22 cellular contexts compared by ENCODE assay signal in the genomic region with DNA sequence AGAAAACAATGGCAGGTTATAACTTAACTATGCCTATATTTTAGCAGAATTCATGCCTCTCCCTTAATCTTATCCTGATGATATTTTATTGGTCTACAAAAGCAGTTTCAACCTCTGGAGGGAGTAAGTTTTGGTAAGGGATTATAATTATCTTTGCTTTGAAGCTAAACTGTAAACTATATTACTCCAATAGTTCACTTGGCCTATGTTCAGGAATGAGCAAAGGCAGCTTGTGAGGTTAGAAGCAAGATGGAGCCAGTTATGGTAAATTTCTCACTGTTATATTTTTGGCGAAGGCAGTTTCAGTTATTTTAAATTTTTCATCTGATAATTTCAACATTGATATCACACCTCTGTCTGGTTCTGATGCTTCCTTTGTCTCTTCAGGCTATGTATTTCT.
DNase-seq lines count a peak whose midpoint lies in the region; ATAC-seq, FAIRE-seq and TF ChIP-seq lines count a peak whose summit lies in the region.
"Had no signal": no experiment of that assay in that cellular context is flagged by ENCODE, and none has a peak within 500 bp of the region (broad histone marks: within the 10 kb centered on the region; RNA-seq: fewer than 3 reads in every experiment).

No MANE protein-coding gene starts in this region.

- H3K79me2 ChIP-seq in astrocyte (ENCODE audit: insufficient read depth, low read length) (no peaks in the 10 kb centered on the region), smooth muscle cell (ENCODE audit: low read depth) (no peaks in the 10 kb centered on the region), HepG2 (ENCODE audit: insufficient read depth, low read length) (no peaks in the 10 kb centered on the region)

- H3K36me3 ChIP-seq in astrocyte (ENCODE audit: insufficient read depth, low read length) (no peaks in the 10 kb centered on the region), smooth muscle cell (ENCODE audit: low read depth) (no peaks in the 10 kb centered on the region), HepG2 (replicated peaks in 1 of 2; ENCODE audit: control insufficient read depth in 1 of 2, insufficient read depth in 2 of 2, low read length in 2 of 2) (no peaks in the 10 kb centered on the region)
- H3K36me3 ChIP-seq: MG63 had no signal

- H3K4me1 Mint-ChIP-seq in astrocyte (ENCODE audit: low read depth, unreplicated experiment), result peaks cover 17% of the 10 kb centered on the region
- H3K4me1 Mint-ChIP-seq: B cell, T-cell had no signal

- no peaks in the 10 kb centered on the region for H3K9me3 ChIP-seq in astrocyte (ENCODE audit: insufficient read depth, low read depth, low read length)
- H3K9me3 ChIP-seq in smooth muscle cell (replicated peaks; ENCODE audit: low read depth), result no peaks in the 10 kb centered on the region
- H3K9me3 ChIP-seq in HepG2 (ENCODE audit: low read length), result peaks cover 83% of the 10 kb centered on the region

- no peak for TF ChIP-seq EP300 in HepG2 (IDR thresholded peaks at IDR 0.05; ENCODE audit: low read depth in 2 of 2, low read length in 2 of 2)
- no peak for TF ChIP-seq EP300 in HepG2 (CRISPR knock-in tag; IDR thresholded peaks at IDR 0.05; ENCODE audit: borderline replicate concordance)

- H3K4me3 ChIP-seq in astrocyte (ENCODE audit: insufficient read depth, low read depth, low read length) (no peak overlapping the region), smooth muscle cell (no peak overlapping the region), HepG2 (replicated peaks in 1 of 3; ENCODE audit: insufficient read depth in 1 of 3, low read depth in 2 of 3, low read length in 3 of 3) (no peak overlapping the region), lower leg skin (ENCODE audit: low read depth, poor library complexity, severe bottlenecking) (no peak overlapping the region)
- H3K4me3 ChIP-seq: MG63 had no signal

- peak overlapping the region; percentile 67 for H3K27ac Mint-ChIP-seq in astrocyte (ENCODE audit: unreplicated experiment)
- H3K27ac Mint-ChIP-seq: B cell; CD4-positive, alpha-beta T cell; T-cell had no signal

- in situ Hi-C loops in HepG2 (cut with HindIII; ENCODE audit: extremely low pct_ligation_motif_present, low pct_unique_long_range_greater_than_20kb), result no loop called here
- in situ Hi-C loops in GM13976 (cut with MboI; ENCODE audit: low sequenced_read_pairs, unreplicated experiment), result no loop called here

- H3F3A ChIP-seq in smooth muscle cell (ENCODE audit: low read depth), result no peaks in the 10 kb centered on the region

- intact Hi-C loops in HepG2 (cut with micrococcal nuclease; ENCODE audit: unreplicated experiment), result no loop called here
- intact Hi-C loops in lower leg skin (cut with DNase I; ENCODE audit: low total_unique reads), result no loop called here

- no TSS peak for BruUV-seq in HepG2 (replicated peaks; lab: Mats Ljungman, UMichigan)

- H3K4me1 ChIP-seq in astrocyte (ENCODE audit: insufficient read depth, low read length), result peaks cover 19% of the 10 kb centered on the region
- peaks cover 8% of the 10 kb centered on the region for H3K4me1 ChIP-seq in foreskin keratinocyte
- H3K4me1 ChIP-seq in smooth muscle cell (ENCODE audit: low read depth), result no peaks in the 10 kb centered on the region
- H3K4me1 ChIP-seq in HepG2 (ENCODE audit: insufficient read depth, low read length), result no peaks in the 10 kb centered on the region
- H3K4me1 ChIP-seq: Caco-2 had no signal

- no peaks in the 10 kb centered on the region for H3K36me3 Mint-ChIP-seq in astrocyte (ENCODE audit: low read depth, unreplicated experiment)
- H3K36me3 Mint-ChIP-seq: T-cell had no signal

- H2AFZ ChIP-seq in astrocyte (ENCODE audit: low read depth, low read length) (no peak overlapping the region), smooth muscle cell (ENCODE audit: low read depth) (no peak overlapping the region), HepG2 (ENCODE audit: low read length) (no peak overlapping the region)

- H3K9me3 Mint-ChIP-seq in astrocyte (ENCODE audit: unreplicated experiment), result peaks cover 7% of the 10 kb centered on the region

- peak overlapping the region; percentile 61 for H3K4me2 ChIP-seq in astrocyte (ENCODE audit: low read length)
- H3K4me2 ChIP-seq in smooth muscle cell, result no peak overlapping the region
- H3K4me2 ChIP-seq in HepG2 (ENCODE audit: low read depth, low read length), result no peak overlapping the region

- ATAC-seq in foreskin keratinocyte (peak; percentile 23), HepG2 (no peak)
- ATAC-seq: T-cell had no signal

- TF ChIP-seq RAD21 in HepG2 (CRISPR knock-in tag; IDR thresholded peaks at IDR 0.05), result no peak

- CTCF ChIA-PET in HepG2 (lab: Yijun Ruan, JAX; ENCODE audit: low intra/inter-chr PET ratio, low total read pairs), result no interaction called here

- DNase-seq in HS-27A (ENCODE audit: low read depth), result peak; percentile 11
- DNase-seq in astrocyte (ENCODE audit: low read depth), result no peak
- no peak for DNase-seq in foreskin keratinocyte
- no peak for DNase-seq in smooth muscle cell (lab: John Stamatoyannopoulos, UW; ENCODE audit: unreplicated experiment)
- DNase-seq in HepG2 (ENCODE audit: low spot score), result no peak
- no peak for DNase-seq in lower leg skin (ENCODE audit: low spot score in 2 of 2)
- no peak for DNase-seq in GM13976 (ENCODE audit: low spot score)
- DNase-seq in NCI-H69 (lab: John Stamatoyannopoulos, UW), result no peak
- DNase-seq: Caco-2; CD4-positive, alpha-beta T cell; DMS153; GF-D8; NCI-H1048; NCI-H1436 treated with DMSO at 0.1 percent for 48 hours; NCI-H2029 treated with DMSO at 0.1 percent for 48 hours; NCI-H446 treated with DMSO at 0.1 percent for 48 hours; NCI-H774; SHP77 treated with DMSO at 0.1 percent for 48 hours; T-cell had no signal

- no peak overlapping the region for H3K4me3 Mint-ChIP-seq in astrocyte (ENCODE audit: unreplicated experiment)
- H3K4me3 Mint-ChIP-seq: B cell; CD4-positive, alpha-beta T cell; T-cell had no signal

- H3K27ac ChIP-seq in astrocyte (ENCODE audit: low read depth, low read length) (peak overlapping the region; percentile 76), foreskin keratinocyte (peak overlapping the region; percentile 60), smooth muscle cell (ENCODE audit: low read depth) (peak overlapping the region; percentile 51), HepG2 (ENCODE audit: extremely low read length, insufficient read depth, low read length) (no peak overlapping the region)

- no peak for FAIRE-seq in astrocyte (lab: Jason Lieb, UNC)
- no peak for FAIRE-seq in HepG2 (lab: Jason Lieb, UNC)
- FAIRE-seq: H1 had no signal

- H3K9ac ChIP-seq in astrocyte (ENCODE audit: low read length) (peak overlapping the region; percentile 5), smooth muscle cell (ENCODE audit: low read depth) (no peak overlapping the region), HepG2 (ENCODE audit: insufficient read depth, low read depth, low read length) (no peak overlapping the region)

- TF ChIP-seq POLR2A in HepG2 (IDR thresholded peaks at IDR 0.05; ENCODE audit: insufficient read depth in 1 of 2, low read depth in 2 of 2, low read length in 2 of 2) (no peak), lower leg skin (IDR thresholded peaks at IDR 0.05) (no peak)

- no peak for TF ChIP-seq CTCF in astrocyte (IDR thresholded peaks at IDR 0.05; ENCODE audit: insufficient read depth, low read depth, low read length)
- no peak for TF ChIP-seq CTCF in foreskin keratinocyte (conservative IDR thresholded peaks at IDR 0.05)
- no peak for TF ChIP-seq CTCF in smooth muscle cell (IDR thresholded peaks at IDR 0.05; ENCODE audit: borderline replicate concordance, insufficient read depth, poor library complexity, severe bottlenecking)
- TF ChIP-seq CTCF in HepG2 (CRISPR knock-in tag; IDR thresholded peaks at IDR 0.05), result no peak
- no peak for TF ChIP-seq CTCF in lower leg skin (IDR thresholded peaks at IDR 0.05)
- no peak for TF ChIP-seq CTCF in GM13976 (IDR thresholded peaks at IDR 0.05; ENCODE audit: borderline replicate concordance, control extremely low read depth, extremely low read depth, insufficient read depth, missing control alignments)

- 80% methylated on average over 1 of the region's 1 CpG for WGBS in smooth muscle cell (ENCODE audit: low lambda C conversion rate)
- WGBS in HepG2 (ENCODE audit: low lambda C conversion rate), result 12% methylated on average over 1 of the region's 1 CpG
- 88 to 100% methylated on average over 1 of the region's 1 CpG for WGBS in lower leg skin, 2 donors

- H4K20me1 ChIP-seq in astrocyte (ENCODE audit: insufficient read depth, low read length) (no peaks in the 10 kb centered on the region), smooth muscle cell (ENCODE audit: low read depth) (no peaks in the 10 kb centered on the region), HepG2 (ENCODE audit: insufficient read depth, low read length) (no peaks in the 10 kb centered on the region)

- no peaks in the 10 kb centered on the region for H3K27me3 ChIP-seq in astrocyte (ENCODE audit: insufficient read depth, low read length)
- H3K27me3 ChIP-seq in foreskin keratinocyte, result no peaks in the 10 kb centered on the region
- H3K27me3 ChIP-seq in smooth muscle cell (ENCODE audit: low read depth), result no peaks in the 10 kb centered on the region
- no peaks in the 10 kb centered on the region for H3K27me3 ChIP-seq in HepG2 (ENCODE audit: control insufficient read depth in 1 of 2, insufficient read depth in 2 of 2, low read length in 2 of 2)
- H3K27me3 ChIP-seq: MG63 had no signal

- no peaks in the 10 kb centered on the region for H3K27me3 Mint-ChIP-seq in astrocyte (ENCODE audit: low read depth, unreplicated experiment)
- H3K27me3 Mint-ChIP-seq: B cell; CD4-positive, alpha-beta T cell; T-cell had no signal

- POLR2A ChIA-PET in HepG2 (lab: Yijun Ruan, JAX), result no interaction called here

TF ChIP-seq in HepG2, 621 proteins besides CTCF, POLR2A, EP300 and RAD21 (continues in another document):
- TF ChIP-seq, protein P1, sequence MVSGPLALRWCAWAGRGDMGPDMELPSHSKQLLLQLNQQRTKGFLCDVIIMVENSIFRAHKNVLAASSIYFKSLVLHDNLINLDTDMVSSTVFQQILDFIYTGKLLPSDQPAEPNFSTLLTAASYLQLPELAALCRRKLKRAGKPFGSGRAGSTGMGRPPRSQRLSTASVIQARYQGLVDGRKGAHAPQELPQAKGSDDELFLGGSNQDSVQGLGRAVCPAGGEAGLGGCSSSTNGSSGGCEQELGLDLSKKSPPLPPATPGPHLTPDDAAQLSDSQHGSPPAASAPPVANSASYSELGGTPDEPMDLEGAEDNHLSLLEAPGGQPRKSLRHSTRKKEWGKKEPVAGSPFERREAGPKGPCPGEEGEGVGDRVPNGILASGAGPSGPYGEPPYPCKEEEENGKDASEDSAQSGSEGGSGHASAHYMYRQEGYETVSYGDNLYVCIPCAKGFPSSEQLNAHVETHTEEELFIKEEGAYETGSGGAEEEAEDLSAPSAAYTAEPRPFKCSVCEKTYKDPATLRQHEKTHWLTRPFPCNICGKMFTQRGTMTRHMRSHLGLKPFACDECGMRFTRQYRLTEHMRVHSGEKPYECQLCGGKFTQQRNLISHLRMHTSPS (CRISPR knock-in tag; IDR thresholded peaks at IDR 0.05; ENCODE audit: low read depth), result no peak
- TF ChIP-seq TRIM24 (CRISPR knock-in tag; IDR thresholded peaks at IDR 0.05) (no peak), MAZ (IDR thresholded peaks at IDR 0.05; ENCODE audit: borderline replicate concordance, low read depth, low read length) (no peak), MAZ (CRISPR knock-in tag; IDR thresholded peaks at IDR 0.05; ENCODE audit: low read depth) (no peak)
